Comparison of ENCODE assay signal across 8 cellular contexts in the genomic region with DNA sequence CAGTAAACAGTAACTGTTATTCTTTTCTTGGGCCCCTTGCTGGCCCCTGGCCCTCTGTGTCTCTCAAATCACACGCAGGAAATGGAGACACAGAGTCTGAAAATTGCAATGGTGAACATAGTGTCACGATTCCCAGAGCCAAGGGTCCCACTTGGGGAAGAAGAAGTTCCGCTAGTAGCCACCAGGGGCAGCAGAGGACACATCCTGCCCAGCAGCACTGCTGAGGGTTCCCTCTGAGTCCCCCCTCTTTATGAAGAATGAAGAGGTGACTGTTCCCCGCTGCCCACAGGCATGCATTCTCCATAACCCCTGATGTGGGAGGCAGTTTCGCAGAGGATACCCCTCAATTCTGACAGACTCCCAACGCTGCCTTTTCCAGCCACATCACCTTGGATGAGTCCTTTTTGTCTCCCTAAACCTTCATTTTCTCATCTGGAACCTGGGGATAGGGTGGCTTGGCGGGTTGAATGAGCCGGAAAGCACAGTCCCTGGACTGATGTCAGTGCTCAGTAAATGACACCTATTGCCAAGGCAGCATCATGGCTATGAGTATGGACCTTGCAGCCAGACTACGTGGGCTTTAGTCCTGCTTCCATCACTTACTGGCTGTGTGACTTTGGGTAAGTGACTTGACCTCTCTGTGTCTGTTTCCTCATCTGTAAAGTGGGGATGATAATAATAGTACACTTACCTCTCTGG.
DNase-seq lines count a peak whose midpoint lies in the region; ATAC-seq, FAIRE-seq and TF ChIP-seq lines count a peak whose summit lies in the region.

No MANE protein-coding gene starts in this region.

- no peaks in the 10 kb centered on the region for H3K36me3 ChIP-seq in psoas muscle (ENCODE audit: insufficient read depth in 1 of 2, low read depth in 1 of 2)

- FAIRE-seq in A549 (lab: Jason Lieb, UNC) = no peak

- H3K4me3 ChIP-seq in A549 = no peak overlapping the region
- no peak overlapping the region for H3K4me3 ChIP-seq in GM12875 (ENCODE audit: low read depth, low read length)
- H3K4me3 ChIP-seq in psoas muscle = no peak overlapping the region

- no peaks in the 10 kb centered on the region for H3K27me3 ChIP-seq in psoas muscle (ENCODE audit: insufficient read depth in 3 of 3, low read length in 2 of 3)

- no peak for TF ChIP-seq POLR2A in A549 (IDR thresholded peaks at IDR 0.05; ENCODE audit: low read length)

- H3K27ac ChIP-seq in A549 = no peak overlapping the region
- no peak overlapping the region for H3K27ac ChIP-seq in psoas muscle

- WGBS in A549 (ENCODE audit: missing lambda C conversion rate) = 19% methylated on average over 9 of the region's 9 CpGs
- WGBS in psoas muscle, 3 donors = 46 to 49% (median 47%) methylated on average over 9 of the region's 9 CpGs

- POLR2A ChIA-PET in A549 (lab: Yijun Ruan, JAX) = no interaction called here

- H3K9me3 ChIP-seq in A549 (no peaks in the 10 kb centered on the region), psoas muscle (no peaks in the 10 kb centered on the region)

- ATAC-seq in A549 (peak; percentile 78 to 91), psoas muscle (peak in 2 of 4 donors; percentile 41 to 54), HG03045 (IDR thresholded peaks at IDR 0.05; ENCODE audit: unreplicated experiment) (no peak), HG02973 (IDR thresholded peaks at IDR 0.05; ENCODE audit: unreplicated experiment) (no peak)

- CTCF ChIA-PET in A549 (lab: Yijun Ruan, JAX) = interaction anchor here (0.6 to 1.3 kb wide), 6 partner anchors 8 to 313 kb away, joined by 3 to 4 read pairs (median 4); no protein-coding TSS in a partner anchor

- DNase-seq in A549 (ENCODE audit: low read depth in 1 of 2, low spot score in 1 of 2) = peak; percentile 37 to 64
- peak; percentile 60 for DNase-seq in NCI-H2227 treated with DMSO at 0.1 percent for 48 hours (lab: John Stamatoyannopoulos, UW)
- DNase-seq in activated T-cell treated with anti-CD3 and anti-CD28 coated beads, Interleukin-2, amount 50 U/mL, for 1 hour = peak; percentile 46
- peak; percentile 7 for DNase-seq in glomerular endothelial cell (ENCODE audit: extremely low read depth, low read depth, low spot score)
- peak; percentile 33 to 59 for DNase-seq in psoas muscle

- H3K4me2 ChIP-seq in A549 = no peak overlapping the region

- peak in 1 of 2 experiments; percentile 34; a peak in 1 of 5 replicates for TF ChIP-seq RAD21 in A549 (conservative IDR thresholded peaks at IDR 0.05 in 1 of 2, IDR thresholded peaks at IDR 0.05 in 1 of 2)

- intact Hi-C loops in psoas muscle (cut with DNase I) = no loop called here

- TF ChIP-seq CTCF in A549 (IDR thresholded peaks at IDR 0.05) = peak; percentile 53
- peak; percentile 91 for TF ChIP-seq CTCF in GM12875 (IDR thresholded peaks at IDR 0.05; ENCODE audit: borderline replicate concordance, insufficient read depth, low read depth, low read length)
- TF ChIP-seq CTCF in psoas muscle (IDR thresholded peaks at IDR 0.05) = peak; percentile 74

- TF ChIP-seq EP300 in A549 (IDR thresholded peaks at IDR 0.05) = no peak

- H3K4me1 ChIP-seq in A549 (no peaks in the 10 kb centered on the region), psoas muscle (no peaks in the 10 kb centered on the region)

TF ChIP-seq in A549, 52 proteins besides CTCF, POLR2A, EP300 and RAD21:
- TF ChIP-seq SMC3 (IDR thresholded peaks at IDR 0.05) (peak; percentile 9; the same call in 1 of the 3 replicates), CBX8 (IDR thresholded peaks at IDR 0.05) (no peak), KDM1A (IDR thresholded peaks at IDR 0.05; ENCODE audit: low read depth) (0 out of 2 replicates have a peak, but pooled peaks have one; percentile 35)

Comparison
In these comparisons a context has a peak if more than half of its experiments do, and no peak if none do; other contexts are left out.
1. ATAC-seq: peak in A549 (2 of 2); none in HG03045 (single experiment) and HG02973 (single experiment).
2. DNase-seq: peak in every context shown above with its lines; median percentile 60 in NCI-H2227 treated with DMSO at 0.1 percent for 48 hours; 50 in A549; 46 in activated T-cell treated with anti-CD3 and anti-CD28 coated beads, Interleukin-2, amount 50 U/mL, for 1 hour; 46 in psoas muscle; 7 in glomerular endothelial cell.
3. Peak in every context shown above with its lines, with median percentiles within 50 percentile points of each other: CTCF ChIP-seq.